In genomic region chr2:150143087-150143536, GRCh38 we compare ENCODE assay signal across 18 cellular contexts.
A peak's percentile ranks its signal among the peaks of the same experiment; 100 is the strongest.
DNase-seq lines count a peak whose midpoint lies in the region; ATAC-seq, FAIRE-seq and TF ChIP-seq lines count a peak whose summit lies in the region.
"Had no signal": no experiment of that assay in that cellular context is flagged by ENCODE, and none has a peak within 500 bp of the region (broad histone marks: within the 10 kb centered on the region; RNA-seq: fewer than 3 reads in every experiment).

No MANE protein-coding gene starts in this region.

- H3K27me3 Mint-ChIP-seq in astrocyte (ENCODE audit: low read depth, unreplicated experiment) = no peaks in the 10 kb centered on the region
- H3K27me3 Mint-ChIP-seq in stimulated activated naive CD8-positive, alpha-beta T cell treated with anti-CD3 and anti-CD28 coated beads, Interleukin-15, amount 100 ng/mL, for 72 hours = no peaks in the 10 kb centered on the region
- H3K27me3 Mint-ChIP-seq: activated naive CD8-positive, alpha-beta T cell had no signal

- H3K79me2 ChIP-seq in astrocyte (ENCODE audit: insufficient read depth, low read length) = no peaks in the 10 kb centered on the region
- H3K79me2 ChIP-seq: parathyroid adenoma had no signal

- H3K36me3 ChIP-seq in astrocyte (ENCODE audit: insufficient read depth, low read length) = no peaks in the 10 kb centered on the region
- H3K36me3 ChIP-seq: esophagus squamous epithelium, suprapubic skin had no signal

- TF ChIP-seq CTCF in astrocyte (IDR thresholded peaks at IDR 0.05; ENCODE audit: insufficient read depth, low read depth, low read length) = no peak

- ATAC-seq in stimulated activated naive CD8-positive, alpha-beta T cell treated with anti-CD3 and anti-CD28 coated beads, Interleukin-15, amount 100 ng/mL, for 72 hours = no peak

- peak overlapping the region; percentile 43 for H3K4me2 ChIP-seq in astrocyte (ENCODE audit: low read length)

- no peaks in the 10 kb centered on the region for H3K27me3 ChIP-seq in astrocyte (ENCODE audit: insufficient read depth, low read length)
- H3K27me3 ChIP-seq: esophagus squamous epithelium, suprapubic skin had no signal

- FAIRE-seq in astrocyte (lab: Jason Lieb, UNC) (peak; percentile 43), HTR-8/SVneo (lab: Jason Lieb, UNC) (no peak)
- FAIRE-seq: colon had no signal

- no peaks in the 10 kb centered on the region for H4K20me1 ChIP-seq in astrocyte (ENCODE audit: insufficient read depth, low read length)

- peaks cover 22% of the 10 kb centered on the region for H3K9me3 Mint-ChIP-seq in astrocyte (ENCODE audit: unreplicated experiment)
- peaks cover 22 to 28% of the 10 kb centered on the region in 2 donors for H3K9me3 Mint-ChIP-seq in stimulated activated naive CD8-positive, alpha-beta T cell treated with anti-CD3 and anti-CD28 coated beads, Interleukin-15, amount 100 ng/mL, for 72 hours

- peaks cover 42% of the 10 kb centered on the region for H3K4me1 ChIP-seq in astrocyte (ENCODE audit: insufficient read depth, low read length)
- H3K4me1 ChIP-seq: Caco-2, parathyroid adenoma had no signal

- peaks cover 54% of the 10 kb centered on the region for H3K4me1 Mint-ChIP-seq in astrocyte (ENCODE audit: low read depth, unreplicated experiment)
- H3K4me1 Mint-ChIP-seq in stimulated activated naive CD8-positive, alpha-beta T cell treated with anti-CD3 and anti-CD28 coated beads, Interleukin-15, amount 100 ng/mL, for 72 hours = no peaks in the 10 kb centered on the region
- H3K4me1 Mint-ChIP-seq: H9 had no signal

- peak overlapping the region; percentile 70 for H3K9ac ChIP-seq in astrocyte (ENCODE audit: low read length)
- H3K9ac ChIP-seq: parathyroid adenoma had no signal

- no peak overlapping the region for H3K4me3 ChIP-seq in astrocyte (ENCODE audit: insufficient read depth, low read depth, low read length)
- H3K4me3 ChIP-seq: esophagus squamous epithelium, suprapubic skin had no signal

- H3K9me3 ChIP-seq in astrocyte (ENCODE audit: insufficient read depth, low read depth, low read length) = peaks cover 10% of the 10 kb centered on the region

- peaks cover 1% of the 10 kb centered on the region for H3K36me3 Mint-ChIP-seq in astrocyte (ENCODE audit: low read depth, unreplicated experiment)
- H3K36me3 Mint-ChIP-seq: activated naive CD8-positive, alpha-beta T cell had no signal

- peak overlapping the region; percentile 95 for H3K27ac Mint-ChIP-seq in astrocyte (ENCODE audit: unreplicated experiment)
- no peak overlapping the region for H3K27ac Mint-ChIP-seq in stimulated activated naive CD8-positive, alpha-beta T cell treated with anti-CD3 and anti-CD28 coated beads, Interleukin-15, amount 100 ng/mL, for 72 hours
- H3K27ac Mint-ChIP-seq: activated naive CD8-positive, alpha-beta T cell; H9 had no signal

- peak; percentile 79 for DNase-seq in A172 (ENCODE audit: low spot score)
- DNase-seq in HT1080 (ENCODE audit: low read depth) = peak; percentile 72
- DNase-seq in astrocyte (ENCODE audit: low read depth) = peak; percentile 89
- DNase-seq in glomerular visceral epithelial cell (ENCODE audit: extremely low spot score) = peak; percentile 76
- no peak for DNase-seq in stimulated activated naive CD8-positive, alpha-beta T cell treated with anti-CD3 and anti-CD28 coated beads, Interleukin-15, amount 100 ng/mL, for 72 hours
- no peak for DNase-seq in inferior parietal cortex (ENCODE audit: extremely low spot score)
- no peak for DNase-seq in stimulated activated CD4-positive, alpha-beta T cell treated with anti-CD3 and anti-CD28 coated beads, Interleukin-4, amount 100 ng/mL, for 24 hours
- no peak for DNase-seq in HTR-8/SVneo (ENCODE audit: insufficient read length, low spot score)
- DNase-seq: activated CD4-positive, CD25-positive, alpha-beta regulatory T cell; activated CD8-positive, alpha-beta memory T cell treated with anti-CD3 and anti-CD28 coated beads, Interleukin-2, amount 50 U/mL, for 48 hours; Caco-2; esophagus squamous epithelium; H9; MM.1S had no signal

- H3K27ac ChIP-seq in astrocyte (ENCODE audit: low read depth, low read length) = peak overlapping the region; percentile 98
- H3K27ac ChIP-seq: esophagus squamous epithelium, parathyroid adenoma, suprapubic skin had no signal

- H2AFZ ChIP-seq in astrocyte (ENCODE audit: low read depth, low read length) = no peak overlapping the region
- H2AFZ ChIP-seq: parathyroid adenoma had no signal

- no peak overlapping the region for H3K4me3 Mint-ChIP-seq in astrocyte (ENCODE audit: unreplicated experiment)
- H3K4me3 Mint-ChIP-seq in stimulated activated naive CD8-positive, alpha-beta T cell treated with anti-CD3 and anti-CD28 coated beads, Interleukin-15, amount 100 ng/mL, for 72 hours = no peak overlapping the region
- H3K4me3 Mint-ChIP-seq: activated naive CD8-positive, alpha-beta T cell; H9 had no signal

Comparison
In these comparisons a context has a peak if more than half of its experiments do, and no peak if none do; other contexts are left out.
1. DNase-seq: peak in A172 (single experiment), HT1080 (single experiment), astrocyte (single experiment) and glomerular visceral epithelial cell (single experiment); none in stimulated activated naive CD8-positive, alpha-beta T cell treated with anti-CD3 and anti-CD28 coated beads, Interleukin-15, amount 100 ng/mL, for 72 hours (0 of 2), inferior parietal cortex (single experiment), stimulated activated CD4-positive, alpha-beta T cell treated with anti-CD3 and anti-CD28 coated beads, Interleukin-4, amount 100 ng/mL, for 24 hours (single experiment) and HTR-8/SVneo (single experiment).